Comparison of ENCODE assay signal across 9 cellular contexts in genomic region chr1:218674280-218674773, GRCh38.
DNase-seq lines count a peak whose midpoint lies in the region; ATAC-seq and TF ChIP-seq lines count a peak whose summit lies in the region.
"Had no signal": no experiment of that assay in that cellular context is flagged by ENCODE, and none has a peak within 500 bp of the region (broad histone marks: within the 10 kb centered on the region; RNA-seq: fewer than 3 reads in every experiment).

No MANE protein-coding gene starts in this region.

- H3K4me1 ChIP-seq in KMS-11 (ENCODE audit: low read depth, poor library complexity, severe bottlenecking) = peaks cover 44% of the 10 kb centered on the region
- peaks cover 7% of the 10 kb centered on the region for H3K4me1 ChIP-seq in lower lobe of right lung

- H2AFZ ChIP-seq in KMS-11 (ENCODE audit: low read depth) = peak overlapping the region; percentile 63; the same call in 1 of the 2 replicates

- H3K4me2 ChIP-seq in KMS-11 = peak overlapping the region; percentile 40

- ATAC-seq in lower lobe of right lung (peak; percentile 90 to 93), HG02623 (IDR thresholded peaks at IDR 0.05; ENCODE audit: unreplicated experiment) (no peak)

- no peaks in the 10 kb centered on the region for H3K79me2 ChIP-seq in KMS-11 (ENCODE audit: insufficient read depth, low read depth)

- H3K27ac ChIP-seq in AG04450 (ENCODE audit: low read depth, low read length) = peak overlapping the region; percentile 58
- peak overlapping the region; percentile 18; the same call in 1 of the 2 replicates for H3K27ac ChIP-seq in KMS-11
- peak overlapping the region; percentile 52 for H3K27ac ChIP-seq in lower lobe of right lung
- H3K27ac ChIP-seq: WERI-Rb-1 had no signal

- intact Hi-C loops in lower lobe of right lung (cut with DNase I) = no loop called here

- no peaks in the 10 kb centered on the region for H4K20me1 ChIP-seq in KMS-11 (ENCODE audit: insufficient read depth)

- peak; percentile 45 for DNase-seq in AG04450 (ENCODE audit: low read depth, low spot score)
- peak; percentile 98 for DNase-seq in choroid plexus epithelial cell (ENCODE audit: low read depth)
- peak; percentile 48 for DNase-seq in lower lobe of right lung
- no peak for DNase-seq in GM20000 (ENCODE audit: low spot score)
- no peak for DNase-seq in activated CD4-positive, CD25-positive, alpha-beta regulatory T cell (lab: John Stamatoyannopoulos, UW)
- no peak for DNase-seq in cerebellum (ENCODE audit: low spot score)
- DNase-seq: WERI-Rb-1 had no signal

- no peaks in the 10 kb centered on the region for H3K9me3 ChIP-seq in AG04450 (ENCODE audit: control insufficient read depth, insufficient read depth, low read length)
- no peaks in the 10 kb centered on the region for H3K9me3 ChIP-seq in lower lobe of right lung

- POLR2A ChIA-PET in AG04450 (lab: Yijun Ruan, JAX) = interaction anchor here (0.7 kb wide), 1 partner anchor 329 kb away, joined by 3 read pairs; the partner anchor contains the start of gene TGFB2

- peak overlapping the region; percentile 10; the same call in 1 of the 2 replicates for H3K9ac ChIP-seq in KMS-11

- H3K27me3 ChIP-seq in AG04450 (ENCODE audit: control insufficient read depth, insufficient read depth, low read length) (no peaks in the 10 kb centered on the region), KMS-11 (ENCODE audit: insufficient read depth, low read depth) (no peaks in the 10 kb centered on the region), lower lobe of right lung (ENCODE audit: low read depth) (no peaks in the 10 kb centered on the region)

- H3K36me3 ChIP-seq in KMS-11 (ENCODE audit: insufficient read depth) (no peaks in the 10 kb centered on the region), lower lobe of right lung (no peaks in the 10 kb centered on the region)
- H3K36me3 ChIP-seq: WERI-Rb-1 had no signal

- TF ChIP-seq CTCF in AG04450 (IDR thresholded peaks at IDR 0.05; ENCODE audit: low read depth, low read length) (no peak), KMS-11 (conservative IDR thresholded peaks at IDR 0.05; ENCODE audit: low read depth, low read length) (no peak), choroid plexus epithelial cell (conservative IDR thresholded peaks at IDR 0.05; ENCODE audit: low read depth, low read length) (peak; percentile 30), lower lobe of right lung (IDR thresholded peaks at IDR 0.05) (peak; percentile 20), GM20000 (IDR thresholded peaks at IDR 0.05; ENCODE audit: extremely low read depth, missing control alignments) (no peak)

- CTCF ChIA-PET in AG04450 (lab: Charles Lee) = no interaction called here

- H3K4me3 ChIP-seq in AG04450 (ENCODE audit: low read depth, low read length) (no peak overlapping the region), KMS-11 (IDR thresholded peaks at IDR 0.05; ENCODE audit: insufficient read depth, low read depth, low read length) (no peak overlapping the region), choroid plexus epithelial cell (ENCODE audit: low read depth, low read length) (no peak overlapping the region), lower lobe of right lung (no peak overlapping the region)

Comparison
In these comparisons a context has a peak if more than half of its experiments do, and no peak if none do; other contexts are left out.
1. DNase-seq: peak in AG04450 (single experiment), choroid plexus epithelial cell (single experiment) and lower lobe of right lung (single experiment); none in GM20000 (single experiment), activated CD4-positive, CD25-positive, alpha-beta regulatory T cell (0 of 4) and cerebellum (single experiment).
2. CTCF ChIP-seq: peak in choroid plexus epithelial cell (single experiment) and lower lobe of right lung (single experiment); none in AG04450 (single experiment), KMS-11 (single experiment) and GM20000 (single experiment).
3. Peak in every context shown above with its lines, with median percentiles within 50 percentile points of each other: H3K27ac ChIP-seq.